Comparison of ENCODE assay signal across 15 cellular contexts in the genomic region with DNA sequence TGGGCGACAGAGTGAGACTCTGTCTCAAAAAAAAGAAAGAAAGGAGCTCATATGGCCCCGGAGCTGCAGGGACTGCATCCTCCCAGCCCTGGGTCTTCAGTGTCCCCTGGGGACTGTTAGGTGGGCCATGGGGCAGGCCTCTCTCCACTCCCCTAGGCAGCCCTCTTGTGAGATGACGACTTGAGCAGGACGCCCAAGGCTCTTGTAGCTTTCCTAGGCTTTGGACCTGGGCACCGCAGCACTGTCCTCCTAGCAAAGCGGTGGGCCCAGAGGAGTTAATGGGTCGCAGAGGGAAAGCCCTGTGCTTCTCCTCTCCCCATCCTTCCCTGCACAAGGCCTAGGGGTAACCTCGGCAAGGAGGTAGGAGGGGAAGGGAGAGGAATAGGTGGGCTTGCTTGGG.
DNase-seq lines count a peak whose midpoint lies in the region; ATAC-seq, FAIRE-seq and TF ChIP-seq lines count a peak whose summit lies in the region.
"Had no signal": no experiment of that assay in that cellular context is flagged by ENCODE, and none has a peak within 500 bp of the region (broad histone marks: within the 10 kb centered on the region; RNA-seq: fewer than 3 reads in every experiment).

No MANE protein-coding gene starts in this region.

- H3K79me2 ChIP-seq in osteoblast (ENCODE audit: insufficient read depth, low read length) = no peaks in the 10 kb centered on the region

- H3K27ac ChIP-seq in heart left ventricle = no peak overlapping the region
- no peak overlapping the region for H3K27ac ChIP-seq in kidney (ENCODE audit: low read depth in 2 of 2, low read length in 2 of 2)
- no peak overlapping the region for H3K27ac ChIP-seq in osteoblast (ENCODE audit: low read depth, low read length)
- H3K27ac ChIP-seq: BLaER1 treated with 17β-estradiol and CSF1 and Interleukin-3, amounts not matched to agents 10 nM and 100 nM had no signal

- WGBS in heart left ventricle, 4 donors = 79 to 90% (median 81%) methylated on average over 8 of the region's 8 CpGs

- TF ChIP-seq CTCF in heart left ventricle (IDR thresholded peaks at IDR 0.05) = no peak
- TF ChIP-seq CTCF in kidney (IDR thresholded peaks at IDR 0.05; ENCODE audit: borderline replicate concordance, extremely low read depth, insufficient read depth) = no peak
- no peak for TF ChIP-seq CTCF in osteoblast (IDR thresholded peaks at IDR 0.05; ENCODE audit: extremely low read depth, low read depth, low read length)

- intact Hi-C loops in left cardiac atrium (cut with DNase I) = loop anchor here in 1 of 2 donors (10.0 kb wide), 1 partner anchor 51 kb away; no protein-coding TSS in a partner anchor
- intact Hi-C loops in heart left ventricle (cut with DNase I) = no loop called here
- intact Hi-C loops in kidney (cut with DNase I) = no loop called here

- peak; percentile 10 for DNase-seq in left cardiac atrium
- no peak for DNase-seq in heart left ventricle
- peak; percentile 36 for DNase-seq in kidney
- DNase-seq in osteoblast (ENCODE audit: insufficient read length, low spot score, missing footprints) = peak; percentile 75
- DNase-seq in NOMO-1 treated with DMSO at 0.1 percent for 48 hours (lab: John Stamatoyannopoulos, UW; ENCODE audit: unreplicated experiment) = no peak
- DNase-seq in SKM-1 treated with dmso at 0.1 percent for 144 hours (lab: John Stamatoyannopoulos, UW; ENCODE audit: unreplicated experiment) = no peak
- DNase-seq: 8988T; Calu3; CD8-positive, alpha-beta T cell; DMS79 treated with DMSO at 0.1 percent for 48 hours; GF-D8; H9 had no signal

- FAIRE-seq in kidney (lab: Jason Lieb, UNC) = no peak

- H3K4me3 ChIP-seq in heart left ventricle = no peak overlapping the region
- no peak overlapping the region for H3K4me3 ChIP-seq in kidney (ENCODE audit: low read length in 2 of 2)
- H3K4me3 ChIP-seq in osteoblast (ENCODE audit: insufficient read depth, low read length) = no peak overlapping the region
- H3K4me3 ChIP-seq: BLaER1 treated with 17β-estradiol and CSF1 and Interleukin-3, amounts not matched to agents 10 nM and 100 nM; GM23338 had no signal

- no peak overlapping the region for H3K9ac ChIP-seq in kidney (ENCODE audit: low read length in 2 of 2)
- H3K9ac ChIP-seq: BLaER1 treated with 17β-estradiol and CSF1 and Interleukin-3, amounts not matched to agents 10 nM and 100 nM had no signal

- no peaks in the 10 kb centered on the region for H3K36me3 ChIP-seq in heart left ventricle
- H3K36me3 ChIP-seq in kidney (ENCODE audit: control insufficient read depth in 1 of 2, insufficient read depth in 2 of 2, low read length in 2 of 2) = no peaks in the 10 kb centered on the region
- H3K36me3 ChIP-seq in osteoblast (ENCODE audit: insufficient read depth, low read length) = no peaks in the 10 kb centered on the region
- H3K36me3 ChIP-seq: BLaER1 treated with 17β-estradiol and CSF1 and Interleukin-3, amounts not matched to agents 10 nM and 100 nM had no signal

- H3K9me3 ChIP-seq in heart left ventricle = no peaks in the 10 kb centered on the region
- H3K9me3 ChIP-seq in kidney (ENCODE audit: control insufficient read depth in 1 of 2, low read length in 2 of 2) = no peaks in the 10 kb centered on the region
- H3K9me3 ChIP-seq in osteoblast (ENCODE audit: low read depth, low read length) = no peaks in the 10 kb centered on the region
- H3K9me3 ChIP-seq: BLaER1 treated with 17β-estradiol and CSF1 and Interleukin-3, amounts not matched to agents 10 nM and 100 nM had no signal

- no peak overlapping the region for H2AFZ ChIP-seq in osteoblast (ENCODE audit: low read length)
- H2AFZ ChIP-seq: GM23338 had no signal

- no peak for ATAC-seq in left cardiac atrium
- no peak for ATAC-seq in heart left ventricle
- ATAC-seq in HG02678 (IDR thresholded peaks at IDR 0.05; ENCODE audit: unreplicated experiment) = no peak
- ATAC-seq: CD8-positive, alpha-beta T cell; GM23338 had no signal

- H3K4me2 ChIP-seq in osteoblast (ENCODE audit: insufficient read depth, low read length) = no peak overlapping the region
- H3K4me2 ChIP-seq: GM23338 had no signal

- no peak for TF ChIP-seq POLR2A in heart left ventricle (IDR thresholded peaks at IDR 0.05)

- H3K27me3 ChIP-seq in heart left ventricle (no peaks in the 10 kb centered on the region), osteoblast (ENCODE audit: insufficient read depth, low read length) (no peaks in the 10 kb centered on the region)
- H3K27me3 ChIP-seq: BLaER1 treated with 17β-estradiol and CSF1 and Interleukin-3, amounts not matched to agents 10 nM and 100 nM had no signal

- H4K20me1 ChIP-seq in osteoblast (ENCODE audit: insufficient read depth, low read length) = no peaks in the 10 kb centered on the region
- H4K20me1 ChIP-seq: BLaER1 treated with 17β-estradiol and CSF1 and Interleukin-3, amounts not matched to agents 10 nM and 100 nM had no signal

- H3K4me1 ChIP-seq in heart left ventricle (peaks cover 0 to 7% (median 0%) of the 10 kb centered on the region in 12 donors), kidney (ENCODE audit: control insufficient read depth in 1 of 2, insufficient read depth in 1 of 2, low read depth in 1 of 2, low read length in 2 of 2) (no peaks in the 10 kb centered on the region), osteoblast (ENCODE audit: insufficient read depth, low read length) (peaks cover 1% of the 10 kb centered on the region)

Comparison
In these comparisons a context has a peak if more than half of its experiments do, and no peak if none do; other contexts are left out.
1. DNase-seq: peak in left cardiac atrium (single experiment), kidney (single experiment) and osteoblast (single experiment); none in heart left ventricle (0 of 5), NOMO-1 treated with DMSO at 0.1 percent for 48 hours (single experiment) and SKM-1 treated with dmso at 0.1 percent for 144 hours (single experiment).